16 cellular contexts compared by ENCODE assay signal in genomic region chr15:40112789-40113188, GRCh38.
"Had no signal": no experiment of that assay in that cellular context is flagged by ENCODE, and none has a peak within 500 bp of the region (broad histone marks: within the 10 kb centered on the region; RNA-seq: fewer than 3 reads in every experiment).

No MANE protein-coding gene starts in this region.

- H3K4me3 ChIP-seq: SJSA1, upper lobe of left lung had no signal

- H3K9ac ChIP-seq: parathyroid adenoma had no signal

- ATAC-seq: activated CD4-positive, CD25-positive, alpha-beta regulatory T cell treated with anti-CD3 and anti-CD28 coated beads, Interleukin-2, amount 50 U/mL, for 24 hours; stimulated activated naive B cell treated with anti-CD40 and anti-IgM and Interleukin-4, amounts not matched to agents 10 μg/mL and 1 μg/mL and 100 μg/mL, for 72 hours had no signal

- DNase-seq: activated CD4-positive, alpha-beta T cell treated with anti-CD3 and anti-CD28 coated beads, Interleukin-2, amount 50 U/mL, for 1 hour; activated T-cell treated with anti-CD3 and anti-CD28 coated beads, Interleukin-2, amount 50 U/mL, for 24 hours; anterior cingulate cortex; brain microvascular endothelial cell; cerebellar nuclear complex; effector memory CD4-positive, alpha-beta T cell; foreskin fibroblast; kidney glomerular epithelial cell; stimulated activated naive B cell treated with anti-CD40 and anti-IgM and Interleukin-4, amounts not matched to agents 10 μg/mL and 1 μg/mL and 100 μg/mL, for 72 hours; substantia nigra; upper lobe of left lung had no signal

- H3K27ac ChIP-seq: brain microvascular endothelial cell, parathyroid adenoma, SJSA1, upper lobe of left lung had no signal

- H3K79me2 ChIP-seq: parathyroid adenoma had no signal

- H3K36me3 Mint-ChIP-seq: activated naive CD8-positive, alpha-beta T cell; stimulated activated naive B cell treated with anti-CD40 and anti-IgM and Interleukin-4, amounts not matched to agents 10 μg/mL and 1 μg/mL and 100 μg/mL, for 72 hours had no signal

- H3K27me3 ChIP-seq: upper lobe of left lung had no signal

- H3K36me3 ChIP-seq: brain microvascular endothelial cell, SJSA1, upper lobe of left lung had no signal

- H3K4me3 Mint-ChIP-seq: activated naive CD8-positive, alpha-beta T cell; activated T-cell treated with anti-CD3 and anti-CD28 coated beads, Interleukin-2, amount 50 U/mL, for 24 hours; stimulated activated naive B cell treated with anti-CD40 and anti-IgM and Interleukin-4, amounts not matched to agents 10 μg/mL and 1 μg/mL and 100 μg/mL, for 72 hours; T-helper 2 cell treated with Interferon-gamma antibody and Interleukin-4, amounts not matched to agents 5 μg/mL and 100 μg/mL, for 36 hours had no signal

- H2AFZ ChIP-seq: parathyroid adenoma had no signal

- H3K27ac Mint-ChIP-seq: activated naive CD8-positive, alpha-beta T cell; activated T-cell treated with anti-CD3 and anti-CD28 coated beads, Interleukin-2, amount 50 U/mL, for 24 hours; stimulated activated naive B cell treated with anti-CD40 and anti-IgM and Interleukin-4, amounts not matched to agents 10 μg/mL and 1 μg/mL and 100 μg/mL, for 72 hours; T-helper 2 cell treated with Interferon-gamma antibody and Interleukin-4, amounts not matched to agents 5 μg/mL and 100 μg/mL, for 36 hours had no signal

- H3K9me3 Mint-ChIP-seq: activated T-cell treated with anti-CD3 and anti-CD28 coated beads, Interleukin-2, amount 50 U/mL, for 24 hours; stimulated activated naive B cell treated with anti-CD40 and anti-IgM and Interleukin-4, amounts not matched to agents 10 μg/mL and 1 μg/mL and 100 μg/mL, for 72 hours; T-helper 2 cell treated with Interferon-gamma antibody and Interleukin-4, amounts not matched to agents 5 μg/mL and 100 μg/mL, for 36 hours had no signal

- H3K9me3 ChIP-seq: SJSA1, upper lobe of left lung had no signal

- H3K4me1 ChIP-seq: parathyroid adenoma had no signal

- H3K27me3 Mint-ChIP-seq: activated naive CD8-positive, alpha-beta T cell; stimulated activated naive B cell treated with anti-CD40 and anti-IgM and Interleukin-4, amounts not matched to agents 10 μg/mL and 1 μg/mL and 100 μg/mL, for 72 hours had no signal
